Comparison of ENCODE assay signal across 27 cellular contexts in genomic region chr4:128323401-128323800, GRCh38. TPM values are rescaled to one million over a fixed set of nuclear protein-coding genes. Genes with fewer than 3 reads are reported as not detected.
DNase-seq lines count a peak whose midpoint lies in the region; ATAC-seq, FAIRE-seq and TF ChIP-seq lines count a peak whose summit lies in the region.
"Had no signal": no experiment of that assay in that cellular context is flagged by ENCODE, and none has a peak within 500 bp of the region (broad histone marks: within the 10 kb centered on the region; RNA-seq: fewer than 3 reads in every experiment).

No MANE protein-coding gene starts in this region.

- FAIRE-seq in astrocyte (lab: Jason Lieb, UNC) (no peak), keratinocyte (lab: Jason Lieb, UNC) (peak; percentile 73)
- FAIRE-seq: GM19239 had no signal

- peak overlapping the region; percentile 72 for H4K5ac ChIP-seq in IMR-90 (ENCODE audit: low read depth, low read length)

- peak overlapping the region; percentile 92 for H3K4ac ChIP-seq in IMR-90 (ENCODE audit: low read depth, low read length)

- TF ChIP-seq CTCF in IMR-90 (conservative IDR thresholded peaks at IDR 0.05; ENCODE audit: low read depth, low read length) (no peak), astrocyte (IDR thresholded peaks at IDR 0.05; ENCODE audit: insufficient read depth, low read depth, low read length) (no peak), keratinocyte (optimal IDR thresholded peaks at IDR 0.05 in 1 of 3, IDR thresholded peaks at IDR 0.05 in 1 of 3, conservative IDR thresholded peaks at IDR 0.05 in 1 of 3; ENCODE audit: extremely low read depth in 1 of 3, insufficient read depth in 2 of 3, low read length in 3 of 3) (no peak), smooth muscle cell (IDR thresholded peaks at IDR 0.05; ENCODE audit: borderline replicate concordance, insufficient read depth, poor library complexity, severe bottlenecking) (no peak)

- no peaks in the 10 kb centered on the region for H3K27me3 ChIP-seq in IMR-90 (ENCODE audit: control insufficient read depth, insufficient read depth, low read length)
- no peaks in the 10 kb centered on the region for H3K27me3 ChIP-seq in astrocyte (ENCODE audit: insufficient read depth, low read length)
- no peaks in the 10 kb centered on the region for H3K27me3 ChIP-seq in keratinocyte (ENCODE audit: control insufficient read depth, extremely low read depth, insufficient read depth, low read length)
- H3K27me3 ChIP-seq in smooth muscle cell (ENCODE audit: low read depth) = no peaks in the 10 kb centered on the region

- H2AFZ ChIP-seq in IMR-90 (replicated peaks; ENCODE audit: low read length, poor library complexity) (no peak overlapping the region), astrocyte (ENCODE audit: low read depth, low read length) (no peak overlapping the region), keratinocyte (ENCODE audit: control insufficient read depth, low read length) (no peak overlapping the region), smooth muscle cell (ENCODE audit: low read depth) (no peak overlapping the region)

- H3K4me2 ChIP-seq in IMR-90 (ENCODE audit: low read depth, low read length) = no peak overlapping the region; the same call in 1 of the 2 replicates
- peak overlapping the region; percentile 70 for H3K4me2 ChIP-seq in astrocyte (ENCODE audit: low read length)
- H3K4me2 ChIP-seq in keratinocyte (ENCODE audit: control insufficient read depth, extremely low read depth, insufficient read depth, low read depth, low read length) = peak overlapping the region; percentile 68
- H3K4me2 ChIP-seq in smooth muscle cell = no peak overlapping the region

- H3K27me3 Mint-ChIP-seq in astrocyte (ENCODE audit: low read depth, unreplicated experiment) = no peaks in the 10 kb centered on the region
- H3K27me3 Mint-ChIP-seq: central memory CD8-positive, alpha-beta T cell; effector memory CD8-positive, alpha-beta T cell; natural killer cell treated with Interleukin-12 subunit alpha and Interleukin-12 subunit beta and Interleukin-15 and Interleukin-18, amount 100 ng/mL, for 72 hours had no signal

- POLR2A ChIA-PET in IMR-90 (lab: Charles Lee; ENCODE audit: unreplicated experiment) = no interaction called here

- H2BK120ac ChIP-seq in IMR-90 (ENCODE audit: low read depth, low read length) = peak overlapping the region; percentile 97

- peak overlapping the region; percentile 100; the same call in 1 of the 2 replicates for H3K18ac ChIP-seq in IMR-90 (ENCODE audit: low read depth, low read length)

- DNase-seq in IMR-90 (no peak), astrocyte (ENCODE audit: low read depth) (no peak), keratinocyte (ENCODE audit: low read depth, low spot score) (no peak), smooth muscle cell (lab: John Stamatoyannopoulos, UW; ENCODE audit: unreplicated experiment) (no peak), COLO668 (lab: John Stamatoyannopoulos, UW; ENCODE audit: unreplicated experiment) (no peak), OCI-M2 (lab: John Stamatoyannopoulos, UW; ENCODE audit: unreplicated experiment) (no peak)
- DNase-seq in stimulated activated CD4-positive, alpha-beta T cell treated with anti-CD3 and anti-CD28 coated beads, Interleukin-2, amount 100 ng/mL, for 24 hours = no peak
- DNase-seq: activated CD4-positive, alpha-beta T cell treated with anti-CD3 and anti-CD28 coated beads, Interleukin-2, amount 50 U/mL, for 4 hours; activated T-cell treated with anti-CD3 and anti-CD28 coated beads, Interleukin-2, amount 50 U/mL, for 48 hours; DND-41; effector memory CD8-positive, alpha-beta T cell; head of caudate nucleus; mucosa of descending colon; NCI-H446 treated with DMSO at 0.1 percent for 48 hours; NCI-H82; occipital lobe; RPMI8226; stimulated activated naive CD4-positive, alpha-beta T cell treated with Interleukin-2 at 50 U/mL for 16 hours; T-helper 1 cell had no signal

- in situ Hi-C loops in IMR-90 (cut with MboI; ENCODE audit: low sequenced_read_pairs) = no loop called here

- ATAC-seq in IMR-90 (ENCODE audit: low read depth) (no peak), GM21717 (IDR thresholded peaks at IDR 0.05; ENCODE audit: unreplicated experiment) (no peak)
- ATAC-seq: activated CD4-positive, CD25-positive, alpha-beta regulatory T cell treated with anti-CD3 and anti-CD28 coated beads, Interleukin-2, amount 50 U/mL, for 24 hours; effector memory CD8-positive, alpha-beta T cell; esophagus mucosa; mucosa of descending colon; natural killer cell treated with Interleukin-12 subunit alpha and Interleukin-12 subunit beta and Interleukin-15 and Interleukin-18, amount 100 ng/mL, for 72 hours had no signal

- no TSS peak for BruUV-seq in IMR-90 (replicated peaks; lab: Mats Ljungman, UMichigan)

- TF ChIP-seq POLR2A in IMR-90 (IDR thresholded peaks at IDR 0.05; ENCODE audit: low read depth, low read length) = no peak

- intact Hi-C loops in IMR-90 (cut with micrococcal nuclease) = no loop called here

- H3K9ac ChIP-seq in IMR-90 (ENCODE audit: low read depth, low read length) (no peak overlapping the region), astrocyte (ENCODE audit: low read length) (peak overlapping the region; percentile 48), keratinocyte (ENCODE audit: control insufficient read depth, extremely low read depth, insufficient read depth, low read length) (no peak overlapping the region), smooth muscle cell (ENCODE audit: low read depth) (peak overlapping the region; percentile 63)

- no peak overlapping the region for H3K4me3 Mint-ChIP-seq in astrocyte (ENCODE audit: unreplicated experiment)
- H3K4me3 Mint-ChIP-seq: CD14-positive monocyte; central memory CD8-positive, alpha-beta T cell; effector memory CD8-positive, alpha-beta T cell; natural killer cell treated with Interleukin-12 subunit alpha and Interleukin-12 subunit beta and Interleukin-15 and Interleukin-18, amount 100 ng/mL, for 72 hours had no signal

- H3K4me1 Mint-ChIP-seq in astrocyte (ENCODE audit: low read depth, unreplicated experiment) = no peaks in the 10 kb centered on the region
- H3K4me1 Mint-ChIP-seq: CD14-positive monocyte; central memory CD8-positive, alpha-beta T cell had no signal

- H3K9me3 Mint-ChIP-seq in astrocyte (ENCODE audit: unreplicated experiment) = no peaks in the 10 kb centered on the region
- H3K9me3 Mint-ChIP-seq: central memory CD8-positive, alpha-beta T cell; effector memory CD8-positive, alpha-beta T cell; natural killer cell treated with Interleukin-12 subunit alpha and Interleukin-12 subunit beta and Interleukin-15 and Interleukin-18, amount 100 ng/mL, for 72 hours had no signal

- H2AK5ac ChIP-seq in IMR-90 (ENCODE audit: low read depth, low read length) = peak overlapping the region; percentile 90

- H3K9me3 ChIP-seq in IMR-90 (ENCODE audit: control insufficient read depth, insufficient read depth, low read length) = no peaks in the 10 kb centered on the region
- H3K9me3 ChIP-seq in astrocyte (ENCODE audit: insufficient read depth, low read depth, low read length) = no peaks in the 10 kb centered on the region
- H3K9me3 ChIP-seq in keratinocyte (ENCODE audit: control insufficient read depth, low read depth, low read length) = no peaks in the 10 kb centered on the region
- no peaks in the 10 kb centered on the region for H3K9me3 ChIP-seq in smooth muscle cell (replicated peaks; ENCODE audit: low read depth)
- H3K9me3 ChIP-seq: mucosa of descending colon had no signal

- dilution Hi-C loops in IMR-90 (cut with HindIII; ENCODE audit: low sequenced_read_pairs, unreplicated experiment) (no loop called here), keratinocyte (cut with MboI; ENCODE audit: extremely low pct_ligation_motif_present, low sequenced_read_pairs) (no loop called here)

- no peaks in the 10 kb centered on the region for H3K79me1 ChIP-seq in IMR-90 (ENCODE audit: low read depth in 1 of 2, low read length in 2 of 2)

- H3K9me1 ChIP-seq in IMR-90 (ENCODE audit: insufficient read depth, low read length) = peaks cover 6% of the 10 kb centered on the region; the same call in 1 of the 2 replicates
- no peaks in the 10 kb centered on the region for H3K9me1 ChIP-seq in keratinocyte (ENCODE audit: control insufficient read depth, extremely low read depth, insufficient read depth, low read length)

- H3K4me3 ChIP-seq in IMR-90 (ENCODE audit: insufficient read depth, low read depth, low read length) = no peak overlapping the region
- no peak overlapping the region for H3K4me3 ChIP-seq in astrocyte (ENCODE audit: insufficient read depth, low read depth, low read length)
- no peak overlapping the region for H3K4me3 ChIP-seq in keratinocyte (ENCODE audit: control insufficient read depth in 2 of 3, extremely low read depth in 1 of 3, insufficient read depth in 2 of 3, low read depth in 1 of 3, low read length in 3 of 3)
- H3K4me3 ChIP-seq in smooth muscle cell = no peak overlapping the region
- H3K4me3 ChIP-seq: mucosa of descending colon, skin epidermis had no signal

- H3K27ac ChIP-seq in IMR-90 (ENCODE audit: insufficient read depth, low read length) (peak overlapping the region; percentile 42), astrocyte (ENCODE audit: low read depth, low read length) (peak overlapping the region; percentile 92), keratinocyte (ENCODE audit: control insufficient read depth, insufficient read depth, low read length) (peak overlapping the region; percentile 68), smooth muscle cell (ENCODE audit: low read depth) (peak overlapping the region; percentile 95)

- peak overlapping the region; percentile 30 for H3K23ac ChIP-seq in IMR-90 (ENCODE audit: low read depth, low read length)

- H3K56ac ChIP-seq in IMR-90 (ENCODE audit: extremely low read depth, insufficient read depth, low read length) = peak overlapping the region; percentile 50; the same call in 1 of the 2 replicates

- H3F3A ChIP-seq in smooth muscle cell (ENCODE audit: low read depth) = no peaks in the 10 kb centered on the region

- H3K36me3 ChIP-seq in IMR-90 (ENCODE audit: control insufficient read depth, insufficient read depth, low read length) (no peaks in the 10 kb centered on the region), astrocyte (ENCODE audit: insufficient read depth, low read length) (no peaks in the 10 kb centered on the region), keratinocyte (ENCODE audit: control insufficient read depth in 2 of 2, extremely low read depth in 1 of 2, insufficient read depth in 2 of 2, low read length in 2 of 2) (no peaks in the 10 kb centered on the region), smooth muscle cell (ENCODE audit: low read depth) (no peaks in the 10 kb centered on the region)

- H3K36me3 Mint-ChIP-seq in astrocyte (ENCODE audit: low read depth, unreplicated experiment) = peaks cover 6% of the 10 kb centered on the region
- H3K36me3 Mint-ChIP-seq: CD14-positive monocyte; natural killer cell treated with Interleukin-12 subunit alpha and Interleukin-12 subunit beta and Interleukin-15 and Interleukin-18, amount 100 ng/mL, for 72 hours had no signal

- TF ChIP-seq RAD21 in IMR-90 (IDR thresholded peaks at IDR 0.05; ENCODE audit: low read length) = no peak

- H3K4me1 ChIP-seq in IMR-90 (ENCODE audit: control insufficient read depth, insufficient read depth, low read length) (peaks cover 22% of the 10 kb centered on the region), astrocyte (ENCODE audit: insufficient read depth, low read length) (peaks cover 30% of the 10 kb centered on the region), keratinocyte (ENCODE audit: control insufficient read depth, extremely low read depth, insufficient read depth, low read length) (peaks cover 25% of the 10 kb centered on the region), smooth muscle cell (ENCODE audit: low read depth) (peaks cover 24% of the 10 kb centered on the region)

- CTCF ChIA-PET in IMR-90 (lab: Yijun Ruan, JAX) = interaction anchor here (1.2 kb wide), 1 partner anchor 57 kb away, joined by 3 read pairs; no protein-coding TSS in a partner anchor

- peak overlapping the region; percentile 85; the same call in 2 of the 3 replicates for H2BK15ac ChIP-seq in IMR-90 (ENCODE audit: low read depth, low read length)

- H2BK20ac ChIP-seq in IMR-90 (ENCODE audit: low read depth, low read length) = peak overlapping the region; percentile 87

- H4K91ac ChIP-seq in IMR-90 (ENCODE audit: insufficient read depth, low read depth, low read length) = peak overlapping the region; percentile 99

- H2BK5ac ChIP-seq in IMR-90 (ENCODE audit: low read depth, low read length, poor library complexity, severe bottlenecking) = peak overlapping the region; percentile 87

- no peak overlapping the region for H3K27ac Mint-ChIP-seq in astrocyte (ENCODE audit: unreplicated experiment)
- H3K27ac Mint-ChIP-seq: CD14-positive monocyte; effector memory CD8-positive, alpha-beta T cell; natural killer cell treated with Interleukin-12 subunit alpha and Interleukin-12 subunit beta and Interleukin-15 and Interleukin-18, amount 100 ng/mL, for 72 hours had no signal

- H4K20me1 ChIP-seq in IMR-90 (ENCODE audit: insufficient read depth, low read length) = no peaks in the 10 kb centered on the region
- no peaks in the 10 kb centered on the region for H4K20me1 ChIP-seq in astrocyte (ENCODE audit: insufficient read depth, low read length)
- H4K20me1 ChIP-seq in keratinocyte (ENCODE audit: control insufficient read depth, extremely low read depth, insufficient read depth, low read length) = no peaks in the 10 kb centered on the region
- H4K20me1 ChIP-seq in smooth muscle cell (ENCODE audit: low read depth) = no peaks in the 10 kb centered on the region

- no peak overlapping the region for H2AK9ac ChIP-seq in IMR-90 (replicated peaks; ENCODE audit: low read depth, low read length, poor library complexity)

- peak overlapping the region; percentile 69; the same call in 1 of the 2 replicates for H3K14ac ChIP-seq in IMR-90 (replicated peaks; ENCODE audit: low read depth, low read length)

- no CpG with 5 or more reads among the region's 1 CpG for WGBS in IMR-90 (ENCODE audit: extremely low coverage in 2 of 2, insufficient read length in 1 of 2), 2 experiments
- WGBS in smooth muscle cell (ENCODE audit: low lambda C conversion rate) = 67% methylated on average over 1 of the region's 1 CpG

- peak overlapping the region; percentile 60 to 70 for H4K8ac ChIP-seq in IMR-90 (ENCODE audit: low read depth in 2 of 2, low read length in 2 of 2)

- H3K79me2 ChIP-seq in astrocyte (ENCODE audit: insufficient read depth, low read length) (no peaks in the 10 kb centered on the region), keratinocyte (ENCODE audit: control insufficient read depth, insufficient read depth, low read length) (no peaks in the 10 kb centered on the region), smooth muscle cell (ENCODE audit: low read depth) (no peaks in the 10 kb centered on the region)

RNA-seq across cellular contexts. Expression of gene PGRMC2, which starts 35.8 kb away (rescaled TPM):
- 13.4 and 24.4 TPM in 2 replicates for total RNA-seq in IMR-90 (2012; rRNA removed)
- polyA plus RNA-seq in IMR-90 (2012; rRNA removed) = 21.9 and 40.7 TPM in 2 replicates
- polyA plus RNA-seq in IMR-90 (2012; cell fraction: cytosol; rRNA removed) = 8.0 and 8.9 TPM in 2 replicates
- 2.2 and 19.3 TPM in 2 replicates for polyA plus RNA-seq in IMR-90 (2012; cell fraction: nucleus; rRNA removed; ENCODE audit: low replicate concordance)
- total RNA-seq in astrocyte = 158 and 161 TPM in 2 replicates
- polyA plus RNA-seq in keratinocyte = 14.6 to 26.7 TPM (median 20.0 TPM) in 3 replicates
- polyA plus RNA-seq in keratinocyte (2011; ENCODE audit: low read depth) = 67.5 TPM
- 13.3 and 27.2 TPM in 2 replicates for polyA plus RNA-seq in keratinocyte (2011; cell fraction: cytosol; rRNA removed)
- polyA plus RNA-seq in keratinocyte (2011; cell fraction: nucleus; rRNA removed) = 35.7 and 49.7 TPM in 2 replicates
- polyA plus RNA-seq in keratinocyte (2012; ENCODE audit: low replicate concordance) = 64.0 and 95.7 TPM in 2 replicates
- polyA minus RNA-seq in keratinocyte = 1.8 to 5.7 TPM (median 2.0 TPM) in 3 replicates
- polyA minus RNA-seq in keratinocyte (2011; cell fraction: cytosol; rRNA and poly(A)+ RNA removed) = 9.0 TPM
- polyA minus RNA-seq in keratinocyte (2011; cell fraction: nucleus; rRNA and poly(A)+ RNA removed) = 7.6 and 14.6 TPM in 2 replicates
- total RNA-seq in smooth muscle cell = 56.7 and 60.1 TPM in 2 replicates
- polyA plus RNA-seq in smooth muscle cell = 52.1 and 63.1 TPM in 2 replicates

Comparison
In these comparisons a context has a peak if more than half of its experiments do, and no peak if none do; other contexts are left out.
1. H3K27ac ChIP-seq: peak in every context shown above with its lines; median percentile 95 in smooth muscle cell; 92 in astrocyte; 68 in keratinocyte; 42 in IMR-90.
2. H3K4me2 ChIP-seq: peak in astrocyte (single experiment) and keratinocyte (single experiment); none in IMR-90 (single experiment) and smooth muscle cell (single experiment).
3. H3K9ac ChIP-seq: peak in astrocyte (single experiment) and smooth muscle cell (single experiment); none in IMR-90 (single experiment) and keratinocyte (single experiment).